ENCODE assay signal across 11 cellular contexts in genomic region chr19:55037603-55038002, GRCh38. TPM values are rescaled to one million over a fixed set of nuclear protein-coding genes. Genes with fewer than 3 reads are reported as not detected.
DNase-seq lines count a peak whose midpoint lies in the region; ATAC-seq, FAIRE-seq and TF ChIP-seq lines count a peak whose summit lies in the region.
"Not testable (repeated sequence)": the region's sequence is repeated elsewhere in the genome, so short reads cannot be mapped to it uniquely, and the experiment has no call there.
"Had no signal": no experiment of that assay in that cellular context is flagged by ENCODE, and none has a peak within 500 bp of the region (broad histone marks: within the 10 kb centered on the region; RNA-seq: fewer than 3 reads in every experiment).

No MANE protein-coding gene starts in this region.

- TF ChIP-seq CTCF in HEK293 (tag by site-specific recombination; IDR thresholded peaks at IDR 0.05): 0 out of 2 replicates have a peak, but pooled peaks have one; percentile 10
- TF ChIP-seq CTCF in Panc1 (IDR thresholded peaks at IDR 0.05); K562 (IDR thresholded peaks at IDR 0.05 in 2 of 3, conservative IDR thresholded peaks at IDR 0.05 in 1 of 3; ENCODE audit: insufficient read depth in 2 of 3, low read depth in 1 of 3, low read length in 3 of 3); endodermal cell (conservative IDR thresholded peaks at IDR 0.05); kidney (IDR thresholded peaks at IDR 0.05; ENCODE audit: borderline replicate concordance, extremely low read depth, insufficient read depth); osteoblast (IDR thresholded peaks at IDR 0.05; ENCODE audit: extremely low read depth, low read depth, low read length): not testable (repeated sequence)

- TF ChIP-seq POLR2A in K562 (conservative IDR thresholded peaks at IDR 0.05): not testable (repeated sequence)

- ATAC-seq in Panc1 (peak; percentile 17; the same call in 1 of the 2 replicates), K562 (peak; percentile 8)

- TF ChIP-seq RAD21 in K562 (CRISPR knock-in tag; conservative IDR thresholded peaks at IDR 0.05 in 1 of 2, IDR thresholded peaks at IDR 0.05 in 1 of 2): not testable (repeated sequence)

- H3K9me3 ChIP-seq in HEK293 (ENCODE audit: control insufficient read depth, insufficient read depth, low read depth, low read length); Panc1 (ENCODE audit: control insufficient read depth, insufficient read depth, low read depth, low read length); K562 (replicated peaks; ENCODE audit: control insufficient read depth, insufficient read depth, low read depth, low read length); endodermal cell (ENCODE audit: control insufficient read depth, low read length); kidney (ENCODE audit: control insufficient read depth in 1 of 2, low read length in 2 of 2); osteoblast (ENCODE audit: low read depth, low read length): not testable (repeated sequence)

- in situ Hi-C loops in Panc1 (cut with HindIII; ENCODE audit: low pct_unique_long_range_greater_than_20kb, low sequenced_read_pairs); K562 (cut with MboI): not testable (repeated sequence)

- not testable (repeated sequence) for H3K27me3 ChIP-seq in Panc1 (ENCODE audit: control insufficient read depth, insufficient read depth, low read length); K562 (ENCODE audit: control insufficient read depth in 2 of 2, insufficient read depth in 2 of 2, low read length in 2 of 2); endodermal cell (ENCODE audit: control insufficient read depth, insufficient read depth, low read length, poor library complexity, severe bottlenecking); osteoblast (ENCODE audit: insufficient read depth, low read length)

- not testable (repeated sequence) for H3K4me3 Mint-ChIP-seq in endodermal cell

- peak overlapping the region; percentile 78 to 83; a peak in 3 of 4 replicates for H3K9ac ChIP-seq in K562 (ENCODE audit: insufficient read depth in 1 of 2, low read depth in 2 of 2, low read length in 2 of 2)
- not testable (repeated sequence) for H3K9ac ChIP-seq in endodermal cell (ENCODE audit: extremely low read depth, low read length, poor library complexity, severe bottlenecking); kidney (ENCODE audit: low read length in 2 of 2)

- H3K36me3 ChIP-seq in HEK293 (ENCODE audit: control insufficient read depth in 2 of 2, insufficient read depth in 1 of 2, low read length in 2 of 2): peaks cover 0 to 15% of the 10 kb centered on the region in 2 experiments; a peak in 1 of 3 replicates
- H3K36me3 ChIP-seq in Panc1 (ENCODE audit: control insufficient read depth, insufficient read depth, low read length); kidney (ENCODE audit: control insufficient read depth in 1 of 2, insufficient read depth in 2 of 2, low read length in 2 of 2); osteoblast (ENCODE audit: insufficient read depth, low read length): not testable (repeated sequence)
- peaks cover 45% of the 10 kb centered on the region for H3K36me3 ChIP-seq in K562 (ENCODE audit: control insufficient read depth, insufficient read depth, low read length)
- H3K36me3 ChIP-seq in endodermal cell (ENCODE audit: control insufficient read depth, insufficient read depth, low read length): peaks cover 54% of the 10 kb centered on the region

- peaks cover 34% of the 10 kb centered on the region for H3K36me3 Mint-ChIP-seq in endodermal cell (ENCODE audit: low read depth)

- CTCF ChIA-PET in HEK293 (lab: Yijun Ruan, JAX); K562 (lab: Yijun Ruan, JAX; ENCODE audit: low intra/inter-chr PET ratio): not testable (repeated sequence)
- CTCF ChIA-PET in Panc1 (lab: Charles Lee): interaction anchor here (0.7 kb wide), 1 partner anchor 595 kb away, joined by 3 read pairs; no protein-coding TSS in a partner anchor

- peaks cover 88% of the 10 kb centered on the region for H3K79me2 ChIP-seq in K562 (ENCODE audit: control insufficient read depth, insufficient read depth, low read length)
- not testable (repeated sequence) for H3K79me2 ChIP-seq in osteoblast (ENCODE audit: insufficient read depth, low read length)

- DNase-seq in Panc1 (ENCODE audit: low read depth, low spot score); endodermal cell: not testable (repeated sequence)
- DNase-seq in K562 (ENCODE audit: extremely low read depth in 1 of 4, low spot score in 3 of 4) (peak in 1 of 4 experiments; percentile 33), kidney (peak; percentile 15), osteoblast (ENCODE audit: insufficient read length, low spot score, missing footprints) (peak; percentile 27)

- H3K27me3 Mint-ChIP-seq in endodermal cell (ENCODE audit: insufficient read depth): not testable (repeated sequence)

- not testable (repeated sequence) for H3K27ac ChIP-seq in HEK293 (ENCODE audit: extremely low read depth, low read depth, low read length); Panc1 (ENCODE audit: low read length); endodermal cell (ENCODE audit: low read depth, low read length); kidney (ENCODE audit: low read depth in 2 of 2, low read length in 2 of 2); osteoblast (ENCODE audit: low read depth, low read length)
- peak overlapping the region; percentile 96 for H3K27ac ChIP-seq in K562 (ENCODE audit: extremely low read depth, low read depth, low read length)

- H3K9me3 Mint-ChIP-seq in endodermal cell: not testable (repeated sequence)

- not testable (repeated sequence) for H3K4me1 ChIP-seq in HEK293 (ENCODE audit: control insufficient read depth, insufficient read depth, low read length); Panc1 (ENCODE audit: control insufficient read depth, insufficient read depth, low read length); endodermal cell (ENCODE audit: control insufficient read depth, insufficient read depth, low read length); kidney (ENCODE audit: control insufficient read depth in 1 of 2, insufficient read depth in 1 of 2, low read depth in 1 of 2, low read length in 2 of 2); osteoblast (ENCODE audit: insufficient read depth, low read length)
- H3K4me1 ChIP-seq in K562 (replicated peaks in 1 of 2; ENCODE audit: control insufficient read depth in 2 of 2, insufficient read depth in 2 of 2, low read length in 2 of 2): peaks cover 44 to 51% of the 10 kb centered on the region in 2 experiments

- H3K4me2 ChIP-seq in K562 (ENCODE audit: insufficient read depth, low read length): peak overlapping the region; percentile 85
- H3K4me2 ChIP-seq in osteoblast (ENCODE audit: insufficient read depth, low read length): not testable (repeated sequence)

- intact Hi-C loops in Panc1 (cut with micrococcal nuclease; ENCODE audit: unreplicated experiment); kidney (cut with DNase I): not testable (repeated sequence)
- intact Hi-C loops in K562 (cut with micrococcal nuclease): loop anchor here (2.0 kb wide), 1 partner anchor 31 kb away; no protein-coding TSS in a partner anchor

- not testable (repeated sequence) for H4K20me1 ChIP-seq in K562 (replicated peaks; ENCODE audit: control insufficient read depth, insufficient read depth, low read length); osteoblast (ENCODE audit: insufficient read depth, low read length)

- TF ChIP-seq EP300 in K562 (IDR thresholded peaks at IDR 0.05; ENCODE audit: low read length): not testable (repeated sequence)

- BruUV-seq in Panc1 (replicated peaks; lab: Mats Ljungman, UMichigan); K562 (replicated peaks; lab: Mats Ljungman, UMichigan): not testable (repeated sequence)

- H3K9me1 ChIP-seq in K562 (ENCODE audit: control insufficient read depth, insufficient read depth, low read length): not testable (repeated sequence)

- not testable (repeated sequence) for H3K4me3 ChIP-seq in HEK293 (ENCODE audit: low read depth, low read length); Panc1 (ENCODE audit: low read depth in 2 of 2, low read length in 2 of 2); endodermal cell (ENCODE audit: low read length); kidney (ENCODE audit: low read length in 2 of 2); osteoblast (ENCODE audit: insufficient read depth, low read length)
- peak overlapping the region; percentile 45 for H3K4me3 ChIP-seq in K562

- not testable (repeated sequence) for H2AFZ ChIP-seq in K562 (ENCODE audit: low read depth, low read length); osteoblast (ENCODE audit: low read length)

- POLR2A ChIA-PET in HEK293 (lab: Yijun Ruan, JAX) (interaction anchor here (0.8 kb wide), 1 partner anchor 26 kb away, joined by 3 read pairs; the partner anchor contains the start of gene RDH13), K562 (lab: Yijun Ruan, JAX) (interaction anchor here (0.6 to 3.3 kb wide), 5 partner anchors 9 to 156 kb away, joined by 4 to 33 read pairs (median 5); partner anchors contain the start of gene RDH13)
- POLR2A ChIA-PET in Panc1 (lab: Charles Lee): not testable (repeated sequence)

- H3K4me1 Mint-ChIP-seq in endodermal cell: not testable (repeated sequence)

- peak overlapping the region; percentile 44 for H3K27ac Mint-ChIP-seq in endodermal cell

- FAIRE-seq in K562 (lab: Jason Lieb, UNC); kidney (lab: Jason Lieb, UNC): not testable (repeated sequence)

- 4% methylated on average over 6 of the region's 6 CpGs for WGBS in K562 (ENCODE audit: insufficient coverage, low coverage, missing lambda C conversion rate)
- WGBS in endodermal cell (ENCODE audit: insufficient coverage in 1 of 2, insufficient read length in 1 of 2), 2 experiments: 76 to 98% methylated on average over 2 to 6 of the region's 6 CpGs

RNA-seq across cellular contexts. Expression of gene GP6, which starts 0.5 kb away (rescaled TPM):
- total RNA-seq in Panc1 (2021; ENCODE audit: unreplicated experiment) (1.2 TPM), K562 (2014; rRNA removed) (9.7 and 14.7 TPM in 2 replicates), K562 (2014; rRNA removed; fragmentation: Illumina TruSeq; extraction: Trizol) (5.7 and 7.3 TPM in 2 replicates), K562 (2015; rRNA removed; fragmentation: Illumina TruSeq; extraction: Trizol) (3.1 and 3.2 TPM in 2 replicates), K562 (2021) (13.8 and 21.1 TPM in 2 replicates), endodermal cell (under 1 TPM in 1 of 2 donors, not detected in 1; 0.22 TPM), kidney (0.35 TPM), osteoblast (not detected in 2 replicates)
- 0.57 TPM for polyA plus RNA-seq in Panc1 (2012; ENCODE audit: insufficient read length)
- total RNA-seq in K562 (2011; cell fraction: chromatin; rRNA removed; ENCODE audit: low replicate concordance): 21.2 and 44.5 TPM in 2 replicates
- total RNA-seq in K562 (2011; cell fraction: nucleolus; rRNA removed): 22.6 and 39.5 TPM in 2 replicates
- 29.0 and 50.9 TPM in 2 replicates for total RNA-seq in K562 (2011; cell fraction: nucleoplasm; rRNA removed)
- polyA plus RNA-seq in K562 (2011; rRNA removed) (4.6 and 15.8 TPM in 2 replicates), K562 (2014; fragmentation: Illumina TruSeq; extraction: Trizol) (19.6 and 26.5 TPM in 2 replicates), K562 (2014; fragmentation: Nextera tagmentation; extraction: Ambion mirVana) (1 to 10 TPM; 5.4 to 5.7 TPM), K562 (2014; rRNA removed) (12.4 and 17.5 TPM in 2 replicates), kidney (ENCODE audit: insufficient read depth, low read depth, low replicate concordance) (0.73 TPM)
- polyA plus RNA-seq in K562 (2011; cell fraction: cytosol; rRNA removed): 4.3 and 28.1 TPM in 2 replicates
- 3.8 and 33.4 TPM in 2 replicates for polyA plus RNA-seq in K562 (2011; cell fraction: nucleus; rRNA removed)
- 6.4 and 10.7 TPM in 2 replicates for polyA plus RNA-seq in K562 (2012)
- polyA minus RNA-seq in K562 (2011; rRNA and poly(A)+ RNA removed): 1.9 and 8.0 TPM in 2 replicates
- 3.7 and 9.2 TPM in 2 replicates for polyA minus RNA-seq in K562 (2011; cell fraction: cytosol; rRNA and poly(A)+ RNA removed)
- 1.9 and 6.6 TPM in 2 replicates for polyA minus RNA-seq in K562 (2011; cell fraction: nucleus; rRNA and poly(A)+ RNA removed)
- not detected for polyA plus RNA-seq in endodermal cell (2013, experiment 1 of 2)
- 0.41 TPM for polyA plus RNA-seq in endodermal cell (2013, experiment 2 of 2)
- total RNA-seq: A673, Caco-2 had no signal
- polyA plus RNA-seq: AG04450; CD4-positive, alpha-beta memory T cell; CD4-positive, CD25-positive, alpha-beta regulatory T cell had no signal

RNA-seq across cellular contexts. Expression of gene RDH13, which starts 25.3 kb away (rescaled TPM):
- total RNA-seq in Panc1 (2021; ENCODE audit: unreplicated experiment): 37.8 TPM
- polyA plus RNA-seq in Panc1 (2012; ENCODE audit: insufficient read length): 33.0 TPM
- 86.2 and 226 TPM in 2 replicates for total RNA-seq in K562 (2011; cell fraction: chromatin; rRNA removed; ENCODE audit: low replicate concordance)
- 132 and 156 TPM in 2 replicates for total RNA-seq in K562 (2011; cell fraction: nucleolus; rRNA removed)
- 101 and 114 TPM in 2 replicates for total RNA-seq in K562 (2011; cell fraction: nucleoplasm; rRNA removed)
- 63.2 and 78.7 TPM in 2 replicates for total RNA-seq in K562 (2014; rRNA removed)
- total RNA-seq in K562 (2014; rRNA removed; fragmentation: Illumina TruSeq; extraction: Trizol): 25.8 and 29.2 TPM in 2 replicates
- 41.9 and 43.3 TPM in 2 replicates for total RNA-seq in K562 (2015; rRNA removed; fragmentation: Illumina TruSeq; extraction: Trizol)
- total RNA-seq in K562 (2021): 65.7 and 70.3 TPM in 2 replicates
- 23.3 and 28.6 TPM in 2 replicates for polyA plus RNA-seq in K562 (2011; rRNA removed)
- polyA plus RNA-seq in K562 (2011; cell fraction: cytosol; rRNA removed): 19.8 and 50.7 TPM in 2 replicates
- polyA plus RNA-seq in K562 (2011; cell fraction: nucleus; rRNA removed): 75.3 and 114 TPM in 2 replicates
- 36.1 and 51.9 TPM in 2 replicates for polyA plus RNA-seq in K562 (2012)
- polyA plus RNA-seq in K562 (2014; fragmentation: Illumina TruSeq; extraction: Trizol): 39.5 and 44.9 TPM in 2 replicates
- 1 to 10 TPM; 7.5 to 9.8 TPM for polyA plus RNA-seq in K562 (2014; fragmentation: Nextera tagmentation; extraction: Ambion mirVana)
- 51.2 and 53.8 TPM in 2 replicates for polyA plus RNA-seq in K562 (2014; rRNA removed)
- polyA minus RNA-seq in K562 (2011; rRNA and poly(A)+ RNA removed): 19.9 and 43.3 TPM in 2 replicates
- polyA minus RNA-seq in K562 (2011; cell fraction: cytosol; rRNA and poly(A)+ RNA removed): 18.3 and 33.0 TPM in 2 replicates
- polyA minus RNA-seq in K562 (2011; cell fraction: nucleus; rRNA and poly(A)+ RNA removed): 32.5 and 38.9 TPM in 2 replicates
- 10 to 100 TPM; 20.6 to 39.0 TPM for total RNA-seq in endodermal cell
- 9.6 TPM for polyA plus RNA-seq in endodermal cell (2013, experiment 1 of 2)
- 9.2 TPM for polyA plus RNA-seq in endodermal cell (2013, experiment 2 of 2)
- total RNA-seq in kidney: 38.7 TPM
- polyA plus RNA-seq in kidney (ENCODE audit: insufficient read depth, low read depth, low replicate concordance): 24.9 TPM
- 9.7 and 12.7 TPM in 2 replicates for total RNA-seq in osteoblast

RNA-seq across cellular contexts. Expression of gene EPS8L1, which starts 38.1 kb away (rescaled TPM):
- total RNA-seq in Panc1 (2021; ENCODE audit: unreplicated experiment) (11.0 TPM), K562 (2014; rRNA removed) (18.1 and 21.3 TPM in 2 replicates), K562 (2014; rRNA removed; fragmentation: Illumina TruSeq; extraction: Trizol) (6.8 and 8.0 TPM in 2 replicates), K562 (2015; rRNA removed; fragmentation: Illumina TruSeq; extraction: Trizol) (9.6 and 11.5 TPM in 2 replicates), K562 (2021) (17.3 and 18.9 TPM in 2 replicates), endodermal cell (10 to 100 TPM; 29.4 to 52.8 TPM), kidney (95.0 TPM), osteoblast (0.29 and 1.1 TPM in 2 replicates)
- 27.5 TPM for polyA plus RNA-seq in Panc1 (2012; ENCODE audit: insufficient read length)
- 21.2 and 53.9 TPM in 2 replicates for total RNA-seq in K562 (2011; cell fraction: chromatin; rRNA removed; ENCODE audit: low replicate concordance)
- 25.4 and 29.5 TPM in 2 replicates for total RNA-seq in K562 (2011; cell fraction: nucleolus; rRNA removed)
- total RNA-seq in K562 (2011; cell fraction: nucleoplasm; rRNA removed): 24.6 and 30.8 TPM in 2 replicates
- polyA plus RNA-seq in K562 (2011; rRNA removed) (11.9 and 13.2 TPM in 2 replicates), K562 (2014; fragmentation: Illumina TruSeq; extraction: Trizol) (13.5 and 14.0 TPM in 2 replicates), K562 (2014; fragmentation: Nextera tagmentation; extraction: Ambion mirVana) (under 1 TPM; 0.35 to 0.59 TPM), K562 (2014; rRNA removed) (15.9 and 22.1 TPM in 2 replicates), kidney (ENCODE audit: insufficient read depth, low read depth, low replicate concordance) (45.4 TPM)
- 9.1 and 15.2 TPM in 2 replicates for polyA plus RNA-seq in K562 (2011; cell fraction: cytosol; rRNA removed)
- 39.1 and 62.6 TPM in 2 replicates for polyA plus RNA-seq in K562 (2011; cell fraction: nucleus; rRNA removed)
- polyA plus RNA-seq in K562 (2012): 22.7 and 23.7 TPM in 2 replicates
- polyA minus RNA-seq in K562 (2011; rRNA and poly(A)+ RNA removed): 3.1 and 7.7 TPM in 2 replicates
- 5.2 and 6.4 TPM in 2 replicates for polyA minus RNA-seq in K562 (2011; cell fraction: cytosol; rRNA and poly(A)+ RNA removed)
- polyA minus RNA-seq in K562 (2011; cell fraction: nucleus; rRNA and poly(A)+ RNA removed): 10.0 and 12.8 TPM in 2 replicates
- polyA plus RNA-seq in endodermal cell (2013, experiment 1 of 2): 14.5 TPM
- 14.3 TPM for polyA plus RNA-seq in endodermal cell (2013, experiment 2 of 2)
